Comparison of ENCODE assay signal across 12 cellular contexts in the genomic region with DNA sequence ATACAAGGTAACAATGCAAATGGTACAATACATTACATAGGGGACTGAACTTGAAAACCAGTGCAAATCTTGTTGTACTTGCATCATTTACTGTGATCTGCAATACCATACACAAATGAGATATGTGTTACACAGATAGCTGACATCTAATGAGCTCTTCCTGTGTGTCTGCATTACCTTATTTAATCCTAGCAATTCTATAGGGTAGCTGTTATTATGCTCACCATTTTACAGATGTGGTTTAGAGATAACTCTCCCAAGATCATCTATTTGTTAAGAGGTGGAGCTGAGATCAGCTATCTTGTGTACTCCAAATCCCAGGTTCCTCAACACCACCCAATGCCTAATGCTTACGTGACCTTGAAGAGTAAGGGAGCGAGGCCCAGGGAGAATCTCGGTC. TPM values are rescaled to one million over a fixed set of nuclear protein-coding genes. Genes with fewer than 3 reads are reported as not detected.
"Had no signal": no experiment of that assay in that cellular context is flagged by ENCODE, and none has a peak within 500 bp of the region (broad histone marks: within the 10 kb centered on the region; RNA-seq: fewer than 3 reads in every experiment).

No MANE protein-coding gene starts in this region.

- H3K27me3 Mint-ChIP-seq: activated naive CD8-positive, alpha-beta T cell had no signal

- DNase-seq: activated B cell treated with CpG ODN at 0.5 μM for 24 hours; activated CD4-positive, alpha-beta memory T cell treated with anti-CD3 and anti-CD28 coated beads for 36 hours; activated CD4-positive, alpha-beta T cell treated with anti-CD3 and anti-CD28 coated beads for 4 hours; activated T-cell treated with anti-CD3 and anti-CD28 coated beads for 4 hours; mesendoderm; nephron progenitor cell; nucleus accumbens; stimulated activated naive CD4-positive, alpha-beta T cell; thyroid gland had no signal

- H3K4me1 ChIP-seq: vagina had no signal

- H3K36me3 Mint-ChIP-seq: activated CD4-positive, alpha-beta memory T cell treated with anti-CD3 and anti-CD28 coated beads for 36 hours had no signal

- H3K4me3 Mint-ChIP-seq: activated B cell treated with CpG ODN at 0.5 μM for 24 hours; activated CD4-positive, alpha-beta memory T cell treated with anti-CD3 and anti-CD28 coated beads for 36 hours; activated naive CD8-positive, alpha-beta T cell; activated T-helper 1 cell treated with anti-CD3 and anti-CD28 coated beads, Interleukin-12 subunit alpha, Interleukin-12 subunit beta, Interleukin-2, Interleukin-4 antibody, amounts not matched to agents 30 ng/mL and 10 ng/mL and 1 ng/mL, durations not matched to agents 14 hours and 24 hours and 36 hours; nephron progenitor cell had no signal

- H3K36me3 ChIP-seq: thyroid gland, vagina had no signal

- H3K9me3 Mint-ChIP-seq: activated B cell treated with CpG ODN at 0.5 μM for 24 hours; activated CD4-positive, alpha-beta memory T cell treated with anti-CD3 and anti-CD28 coated beads for 36 hours; activated T-helper 1 cell treated with anti-CD3 and anti-CD28 coated beads, Interleukin-12 subunit alpha, Interleukin-12 subunit beta, Interleukin-2, Interleukin-4 antibody, amounts not matched to agents 30 ng/mL and 10 ng/mL and 1 ng/mL, durations not matched to agents 14 hours and 24 hours and 36 hours; nephron progenitor cell had no signal

- H3K4me1 Mint-ChIP-seq: activated B cell treated with CpG ODN at 0.5 μM for 24 hours had no signal

- H3K4me3 ChIP-seq: thyroid gland, vagina had no signal

- H3K9me3 ChIP-seq: thyroid gland, vagina had no signal

- H3K27ac ChIP-seq: thyroid gland, vagina had no signal

- H3K27me3 ChIP-seq: thyroid gland, vagina had no signal

- H3K27ac Mint-ChIP-seq: activated B cell treated with CpG ODN at 0.5 μM for 24 hours; activated CD4-positive, alpha-beta memory T cell treated with anti-CD3 and anti-CD28 coated beads for 36 hours; activated naive CD8-positive, alpha-beta T cell; activated T-helper 1 cell treated with anti-CD3 and anti-CD28 coated beads, Interleukin-12 subunit alpha, Interleukin-12 subunit beta, Interleukin-2, Interleukin-4 antibody, amounts not matched to agents 30 ng/mL and 10 ng/mL and 1 ng/mL, durations not matched to agents 14 hours and 24 hours and 36 hours; nephron progenitor cell had no signal

RNA-seq across cellular contexts. Expression of gene SERP2, which starts 21.4 kb away (rescaled TPM):
- total RNA-seq: activated CD4-positive, alpha-beta memory T cell treated with anti-CD3 and anti-CD28 coated beads for 36 hours; activated T-helper 1 cell treated with anti-CD3 and anti-CD28 coated beads, Interleukin-12 subunit alpha, Interleukin-12 subunit beta, Interleukin-2, Interleukin-4 antibody, amounts not matched to agents 30 ng/mL and 10 ng/mL and 1 ng/mL, durations not matched to agents 14 hours and 24 hours and 36 hours had no signal
